Comparison of ENCODE assay signal across 23 cellular contexts in genomic region chr5:66560371-66560770, GRCh38.
"Had no signal": no experiment of that assay in that cellular context is flagged by ENCODE, and none has a peak within 500 bp of the region (broad histone marks: within the 10 kb centered on the region; RNA-seq: fewer than 3 reads in every experiment).

No MANE protein-coding gene starts in this region.

- H3K27ac Mint-ChIP-seq: stimulated activated memory B cell treated with anti-CD40 and anti-IgM and Interleukin-4, amounts not matched to agents 10 μg/mL and 1 μg/mL and 100 μg/mL, for 72 hours; stimulated activated naive CD8-positive, alpha-beta T cell treated with anti-CD3 and anti-CD28 coated beads, Interleukin-15, Interleukin-2, amounts not matched to agents 100 ng/mL and 50 ng/mL, for 24 hours had no signal

- H3K4me1 Mint-ChIP-seq: nephron had no signal

- H3K4me3 ChIP-seq: esophagus squamous epithelium, gastroesophageal sphincter, left ventricle myocardium inferior, lower lobe of right lung, psoas muscle, spleen, tibial artery, upper lobe of left lung, uterus had no signal

- H3K9me3 Mint-ChIP-seq: stimulated activated naive CD8-positive, alpha-beta T cell treated with anti-CD3 and anti-CD28 coated beads, Interleukin-15, Interleukin-2, amounts not matched to agents 100 ng/mL and 50 ng/mL, for 24 hours had no signal

- H3K4me1 ChIP-seq: esophagus squamous epithelium, gastroesophageal sphincter, left ventricle myocardium inferior, lower lobe of right lung, psoas muscle, spleen, tibial artery, upper lobe of left lung, uterus had no signal

- H3K9me3 ChIP-seq: esophagus squamous epithelium, gastroesophageal sphincter, lower lobe of right lung, psoas muscle, tibial artery, upper lobe of left lung, uterus had no signal

- H3K36me3 Mint-ChIP-seq: stimulated activated memory B cell treated with anti-CD40 and anti-IgM and Interleukin-4, amounts not matched to agents 10 μg/mL and 1 μg/mL and 100 μg/mL, for 72 hours had no signal

- H3K36me3 ChIP-seq: esophagus squamous epithelium, gastroesophageal sphincter, left ventricle myocardium inferior, lower lobe of right lung, spleen, tibial artery, upper lobe of left lung, uterus had no signal

- H3K27me3 ChIP-seq: esophagus squamous epithelium, gastroesophageal sphincter, spleen, tibial artery, upper lobe of left lung, uterus had no signal

- ATAC-seq: gastroesophageal sphincter; lower lobe of right lung; psoas muscle; sciatic nerve; stimulated activated memory B cell treated with anti-CD40 and anti-IgM and Interleukin-4, amounts not matched to agents 10 μg/mL and 1 μg/mL and 100 μg/mL, for 72 hours had no signal

- H3K27me3 Mint-ChIP-seq: stimulated activated memory B cell treated with anti-CD40 and anti-IgM and Interleukin-4, amounts not matched to agents 10 μg/mL and 1 μg/mL and 100 μg/mL, for 72 hours; stimulated activated naive CD8-positive, alpha-beta T cell treated with anti-CD3 and anti-CD28 coated beads, Interleukin-15, Interleukin-2, amounts not matched to agents 100 ng/mL and 50 ng/mL, for 24 hours had no signal

- H3K27ac ChIP-seq: esophagus squamous epithelium, gastroesophageal sphincter, left ventricle myocardium inferior, lower lobe of right lung, psoas muscle, spleen, tibial artery, upper lobe of left lung, uterus had no signal

- H3K4me3 Mint-ChIP-seq: nephron; stimulated activated memory B cell treated with anti-CD40 and anti-IgM and Interleukin-4, amounts not matched to agents 10 μg/mL and 1 μg/mL and 100 μg/mL, for 72 hours; stimulated activated naive CD8-positive, alpha-beta T cell treated with anti-CD3 and anti-CD28 coated beads, Interleukin-15, Interleukin-2, amounts not matched to agents 100 ng/mL and 50 ng/mL, for 24 hours had no signal

- DNase-seq: dermis blood vessel endothelial cell; esophagus squamous epithelium; foreskin fibroblast; glutamatergic neuron; islet precursor cell; left ventricle myocardium inferior; lower lobe of right lung; mesenchymal stem cell; midbrain; psoas muscle; retina; spleen; stimulated activated CD4-positive, alpha-beta T cell treated with anti-CD3 and anti-CD28 coated beads, Interleukin-15, amount 100 ng/mL, for 24 hours; stimulated activated CD4-positive, alpha-beta T cell treated with anti-CD3 and anti-CD28 coated beads, Interleukin-1b, Interleukin-23, amount 100 ng/mL, for 48 hours; stimulated activated CD4-positive, alpha-beta T cell treated with anti-CD3 and anti-CD28 coated beads, Interleukin-4, amount 100 ng/mL, for 24 hours; tibial artery; upper lobe of left lung; uterus had no signal
